Comparison of ENCODE assay signal across 3 cellular contexts in genomic region chr17:7158454-7158853, GRCh38. TPM values are rescaled to one million over a fixed set of nuclear protein-coding genes. Genes with fewer than 3 reads are reported as not detected.
"Had no signal": no experiment of that assay in that cellular context is flagged by ENCODE, and none has a peak within 500 bp of the region (broad histone marks: within the 10 kb centered on the region; RNA-seq: fewer than 3 reads in every experiment).

No MANE protein-coding gene starts in this region.

RNA-seq across cellular contexts. Expression of gene ASGR2, which starts 43.8 kb away (rescaled TPM):
- total RNA-seq: glomerular endothelial cell, kidney epithelial cell, mammary epithelial cell had no signal
